Comparison of ENCODE assay signal across 1 cellular context in the genomic region with DNA sequence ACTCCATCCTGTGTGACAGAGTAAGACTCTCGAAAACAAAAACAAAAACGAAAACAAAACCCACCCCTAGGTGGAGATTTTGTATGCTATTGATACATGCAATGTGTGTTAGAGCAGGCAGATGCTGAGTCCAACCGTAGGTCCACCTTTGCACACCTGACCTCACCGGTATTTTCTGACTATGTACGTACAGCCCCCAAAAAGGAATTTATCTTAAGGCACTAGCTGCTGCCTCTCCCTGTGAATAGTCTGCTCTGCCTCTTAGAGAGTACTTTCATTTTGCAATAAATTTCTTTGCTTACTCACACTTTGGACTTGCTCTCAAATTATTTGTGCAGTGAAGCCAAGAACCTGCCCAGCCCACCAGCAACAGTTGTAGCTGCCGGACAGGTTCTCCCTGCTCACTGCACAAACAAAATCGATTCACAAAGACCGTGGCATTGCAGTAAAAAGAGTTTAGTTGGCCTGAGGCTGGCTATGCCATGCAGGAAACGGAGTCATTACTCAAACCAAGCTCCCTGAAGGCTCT.
TF ChIP-seq lines count a peak whose summit lies in the region.

No MANE protein-coding gene starts in this region.

TF ChIP-seq in WTC11, 78 proteins besides CTCF, POLR2A, EP300 and RAD21 (continued from another document):
- TF ChIP-seq, protein P1, sequence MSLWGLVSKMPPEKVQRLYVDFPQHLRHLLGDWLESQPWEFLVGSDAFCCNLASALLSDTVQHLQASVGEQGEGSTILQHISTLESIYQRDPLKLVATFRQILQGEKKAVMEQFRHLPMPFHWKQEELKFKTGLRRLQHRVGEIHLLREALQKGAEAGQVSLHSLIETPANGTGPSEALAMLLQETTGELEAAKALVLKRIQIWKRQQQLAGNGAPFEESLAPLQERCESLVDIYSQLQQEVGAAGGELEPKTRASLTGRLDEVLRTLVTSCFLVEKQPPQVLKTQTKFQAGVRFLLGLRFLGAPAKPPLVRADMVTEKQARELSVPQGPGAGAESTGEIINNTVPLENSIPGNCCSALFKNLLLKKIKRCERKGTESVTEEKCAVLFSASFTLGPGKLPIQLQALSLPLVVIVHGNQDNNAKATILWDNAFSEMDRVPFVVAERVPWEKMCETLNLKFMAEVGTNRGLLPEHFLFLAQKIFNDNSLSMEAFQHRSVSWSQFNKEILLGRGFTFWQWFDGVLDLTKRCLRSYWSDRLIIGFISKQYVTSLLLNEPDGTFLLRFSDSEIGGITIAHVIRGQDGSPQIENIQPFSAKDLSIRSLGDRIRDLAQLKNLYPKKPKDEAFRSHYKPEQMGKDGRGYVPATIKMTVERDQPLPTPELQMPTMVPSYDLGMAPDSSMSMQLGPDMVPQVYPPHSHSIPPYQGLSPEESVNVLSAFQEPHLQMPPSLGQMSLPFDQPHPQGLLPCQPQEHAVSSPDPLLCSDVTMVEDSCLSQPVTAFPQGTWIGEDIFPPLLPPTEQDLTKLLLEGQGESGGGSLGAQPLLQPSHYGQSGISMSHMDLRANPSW (CRISPR knock-in tag; conservative IDR thresholded peaks at IDR 0.05; ENCODE audit: low read depth) = no peak
- TF ChIP-seq OVOL2 (CRISPR knock-in tag; IDR thresholded peaks at IDR 0.05; ENCODE audit: borderline replicate concordance) (no peak), ATF1 (CRISPR knock-in tag; IDR thresholded peaks at IDR 0.05) (no peak)
